In the genomic region with DNA sequence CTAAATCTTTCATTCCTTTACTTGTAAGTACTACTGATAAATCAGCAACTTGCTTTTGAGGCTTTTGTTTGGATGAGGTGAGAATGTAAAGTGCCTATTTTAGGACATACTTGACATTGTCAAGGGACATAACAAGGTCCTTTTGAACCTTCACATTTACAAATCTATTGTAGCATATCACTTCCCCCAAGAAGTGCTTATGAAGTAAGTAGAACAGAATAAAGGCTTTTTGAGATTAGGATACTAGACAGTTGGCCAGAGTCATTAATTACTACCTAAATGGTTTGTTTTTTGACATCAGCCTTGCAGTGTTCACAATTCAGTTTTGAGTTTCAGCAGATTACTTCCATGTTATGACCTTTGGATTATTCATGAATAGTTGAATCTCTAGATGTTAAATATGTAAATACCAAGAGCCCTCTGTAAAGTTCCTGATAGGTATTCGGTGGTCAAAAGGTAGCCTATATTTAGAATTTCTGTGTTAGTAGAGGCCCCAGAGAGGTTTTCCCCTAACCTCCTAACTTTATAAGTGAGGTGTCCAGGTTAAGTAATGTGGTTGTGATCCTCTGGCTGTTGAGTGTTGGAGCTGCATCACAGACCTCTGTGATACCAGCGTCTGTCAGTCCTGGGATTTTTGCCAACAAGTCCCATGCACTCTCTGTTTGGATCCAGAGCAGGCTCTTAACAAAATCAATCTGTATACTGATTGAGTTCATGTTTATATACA, we compare ENCODE assay signal across 8 cellular contexts.
A peak's percentile ranks its signal among the peaks of the same experiment; 100 is the strongest.
DNase-seq lines count a peak whose midpoint lies in the region; ATAC-seq and TF ChIP-seq lines count a peak whose summit lies in the region.

No MANE protein-coding gene starts in this region.

- H3K27me3 Mint-ChIP-seq in osteocyte (ENCODE audit: unreplicated experiment): no peaks in the 10 kb centered on the region

- peaks cover 4% of the 10 kb centered on the region for H3K36me3 Mint-ChIP-seq in osteocyte (ENCODE audit: unreplicated experiment)

- H3K4me1 Mint-ChIP-seq in osteocyte (ENCODE audit: unreplicated experiment): peaks cover 34% of the 10 kb centered on the region

- peaks cover 3% of the 10 kb centered on the region for H3K9me3 Mint-ChIP-seq in osteocyte (ENCODE audit: unreplicated experiment)

- TF ChIP-seq CTCF in GM12865 (IDR thresholded peaks at IDR 0.05; ENCODE audit: insufficient read depth, low read depth, low read length, missing control alignments) (no peak), epithelial cell of esophagus (IDR thresholded peaks at IDR 0.05; ENCODE audit: insufficient read depth, low read depth, low read length, missing control alignments) (no peak), osteocyte (IDR thresholded peaks at IDR 0.05) (no peak), esophagus squamous epithelium (IDR thresholded peaks at IDR 0.05) (no peak), vagina (IDR thresholded peaks at IDR 0.05) (no peak)

- 24 to 67% methylated on average over 2 of the region's 2 CpGs for WGBS in esophagus squamous epithelium, 2 donors

- peak overlapping the region; percentile 39 for H3K27ac Mint-ChIP-seq in osteocyte (ENCODE audit: unreplicated experiment)

- intact Hi-C loops in esophagus squamous epithelium (cut with DNase I) (no loop called here), vagina (cut with DNase I) (no loop called here), posterior cingulate gyrus (cut with DNase I) (no loop called here)

- H3K36me3 ChIP-seq in esophagus squamous epithelium: peaks cover 0 to 2% (median 0%) of the 10 kb centered on the region in 3 donors
- no peaks in the 10 kb centered on the region for H3K36me3 ChIP-seq in vagina

- peaks cover 0 to 10% (median 4%) of the 10 kb centered on the region in 3 donors for H3K9me3 ChIP-seq in esophagus squamous epithelium
- H3K9me3 ChIP-seq in vagina: no peaks in the 10 kb centered on the region

- H3K4me3 Mint-ChIP-seq in osteocyte (ENCODE audit: unreplicated experiment): no peak overlapping the region

- H3K27me3 ChIP-seq in esophagus squamous epithelium (no peaks in the 10 kb centered on the region), vagina (no peaks in the 10 kb centered on the region)

- H3K27ac ChIP-seq in esophagus squamous epithelium (no peak overlapping the region), vagina (no peak overlapping the region)

- no peak overlapping the region for H3K4me3 ChIP-seq in GM12865 (ENCODE audit: low read depth, low read length)
- no peak overlapping the region for H3K4me3 ChIP-seq in epithelial cell of esophagus (ENCODE audit: low read length)
- H3K4me3 ChIP-seq in esophagus squamous epithelium: no peak overlapping the region
- no peak overlapping the region for H3K4me3 ChIP-seq in vagina

- TF ChIP-seq POLR2A in esophagus squamous epithelium (IDR thresholded peaks at IDR 0.05): no peak
- no peak for TF ChIP-seq POLR2A in vagina (IDR thresholded peaks at IDR 0.05)

- DNase-seq in GM12865 (ENCODE audit: low read depth) (peak; percentile 46), NCI-H1694 treated with DMSO at 0.1 percent for 48 hours (lab: John Stamatoyannopoulos, UW) (peak; percentile 72), epithelial cell of esophagus (ENCODE audit: low read depth) (peak; percentile 33), osteocyte (ENCODE audit: extremely low spot score, unreplicated experiment) (no peak), esophagus squamous epithelium (lab: John Stamatoyannopoulos, UW) (no peak), vagina (ENCODE audit: extremely low spot score in 2 of 2) (no peak), posterior cingulate gyrus (no peak)

- ATAC-seq in GM21423 (IDR thresholded peaks at IDR 0.05; ENCODE audit: unreplicated experiment): no peak

- H3K4me1 ChIP-seq in esophagus squamous epithelium (peaks cover 0 to 34% (median 4%) of the 10 kb centered on the region in 3 donors), vagina (peaks cover 41% of the 10 kb centered on the region)

Comparison
In these comparisons a context has a peak if more than half of its experiments do, and no peak if none do; other contexts are left out.
1. DNase-seq: peak in GM12865 (single experiment), NCI-H1694 treated with DMSO at 0.1 percent for 48 hours (single experiment) and epithelial cell of esophagus (single experiment); none in osteocyte (single experiment), esophagus squamous epithelium (single experiment), vagina (0 of 2) and posterior cingulate gyrus (0 of 10).